ENCODE assay signal across 7 cellular contexts in the genomic region with DNA sequence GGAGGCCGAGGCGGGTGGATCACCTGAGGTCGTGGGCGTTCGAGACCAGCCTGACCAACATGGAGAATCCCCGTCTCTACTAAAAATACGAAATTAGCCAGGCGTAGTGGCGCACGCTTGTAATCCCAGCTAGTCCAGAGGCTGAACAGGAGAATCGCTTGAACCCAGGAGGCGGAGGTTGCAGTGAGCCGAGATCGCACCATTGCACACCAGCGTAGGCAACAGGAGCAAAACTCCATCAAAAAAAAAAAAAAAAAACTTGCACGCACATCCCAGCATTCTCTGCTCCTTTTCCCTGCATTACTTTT. TPM values are rescaled to one million over a fixed set of nuclear protein-coding genes. Genes with fewer than 3 reads are reported as not detected.
DNase-seq lines count a peak whose midpoint lies in the region; ATAC-seq and TF ChIP-seq lines count a peak whose summit lies in the region.

No MANE protein-coding gene starts in this region.

- 0 out of 2 replicates have a peak overlapping the region, but pooled peaks have one; percentile 43 for H3K4me2 ChIP-seq in GM23338

- ATAC-seq in GM23338 (no peak), T-helper 17 cell (no peak), GM18909 (IDR thresholded peaks at IDR 0.05; ENCODE audit: poor library complexity, unreplicated experiment) (no peak)

- peak overlapping the region; percentile 65; the same call in 1 of the 3 replicates for H3K4me3 Mint-ChIP-seq in GM23338
- H3K4me3 Mint-ChIP-seq in T-helper 17 cell, result no peak overlapping the region
- peak overlapping the region; percentile 56 to 84 (median 82) for H3K4me3 Mint-ChIP-seq in immature natural killer cell

- peaks cover 3% of the 10 kb centered on the region for H3F3A ChIP-seq in GM23338 (replicated peaks; ENCODE audit: low read depth)

- H3K27ac ChIP-seq in GM23338 (ENCODE audit: low read depth) (no peak overlapping the region), stomach (peak overlapping the region; percentile 96 to 100 (median 99))

- DNase-seq in GM23338 (ENCODE audit: low spot score), result no peak
- DNase-seq in T-helper 17 cell, result no peak
- no peak for DNase-seq in immature natural killer cell
- DNase-seq in stomach, result no peak
- DNase-seq in glomerular visceral epithelial cell (ENCODE audit: extremely low spot score), result no peak
- DNase-seq in GDM1 (lab: John Stamatoyannopoulos, UW), result no peak

- H3K9me2 ChIP-seq in GM23338 (ENCODE audit: insufficient read depth), result no peaks in the 10 kb centered on the region

- TF ChIP-seq POLR2A in stomach (IDR thresholded peaks at IDR 0.05), result no peak

- no peak for TF ChIP-seq CTCF in GM23338 (conservative IDR thresholded peaks at IDR 0.05; ENCODE audit: low read depth in 2 of 2)
- no peak for TF ChIP-seq CTCF in stomach (IDR thresholded peaks at IDR 0.05)

- intact Hi-C loops in stomach (cut with DNase I; ENCODE audit: low total_unique reads), result no loop called here

- peaks cover 2% of the 10 kb centered on the region; the same call in 2 of the 3 replicates for H3K36me3 Mint-ChIP-seq in GM23338 (ENCODE audit: low read depth)
- H3K36me3 Mint-ChIP-seq in T-helper 17 cell (ENCODE audit: low read depth), result no peaks in the 10 kb centered on the region
- no peaks in the 10 kb centered on the region for H3K36me3 Mint-ChIP-seq in immature natural killer cell

- H3K27me3 Mint-ChIP-seq in GM23338 (ENCODE audit: insufficient read depth, low read depth, poor library complexity) (peaks cover 15% of the 10 kb centered on the region), T-helper 17 cell (no peaks in the 10 kb centered on the region), immature natural killer cell (ENCODE audit: low read depth in 3 of 3) (peaks cover 0 to 3% (median 0%) of the 10 kb centered on the region in 3 donors)

- WGBS in stomach, 5 donors, result 97 to 99% (median 98%) methylated on average over 16 of the region's 16 CpGs

- H4K20me1 ChIP-seq in GM23338 (replicated peaks; ENCODE audit: insufficient read depth), result peaks cover 20% of the 10 kb centered on the region

- H3K9me3 ChIP-seq in T-helper 17 cell (ENCODE audit: control insufficient read depth, low read length, poor library complexity, severe bottlenecking), result no peaks in the 10 kb centered on the region
- H3K9me3 ChIP-seq in stomach, result no peaks in the 10 kb centered on the region

- no peak for TF ChIP-seq EP300 in stomach (IDR thresholded peaks at IDR 0.05)

- H3K4me1 ChIP-seq in GM23338 (ENCODE audit: insufficient read depth) (peaks cover 11% of the 10 kb centered on the region; the same call in 1 of the 2 replicates), stomach (peaks cover 34 to 42% (median 37%) of the 10 kb centered on the region in 4 donors)

- no peaks in the 10 kb centered on the region for H3K27me3 ChIP-seq in GM23338 (ENCODE audit: insufficient read depth)
- no peaks in the 10 kb centered on the region for H3K27me3 ChIP-seq in stomach

- no peak overlapping the region; the same call in 1 of the 2 replicates for H3K4me3 ChIP-seq in GM23338
- peak overlapping the region in 1 of 4 donors; percentile 79 for H3K4me3 ChIP-seq in stomach

- peaks cover 33% of the 10 kb centered on the region for H3K79me2 ChIP-seq in GM23338 (replicated peaks; ENCODE audit: insufficient read depth)

- no peaks in the 10 kb centered on the region for H3K36me3 ChIP-seq in GM23338 (ENCODE audit: insufficient read depth)
- peaks cover 0 to 3% (median 0%) of the 10 kb centered on the region in 4 donors for H3K36me3 ChIP-seq in stomach

- H3K9me3 Mint-ChIP-seq in GM23338 (peaks cover 11% of the 10 kb centered on the region), immature natural killer cell (no peaks in the 10 kb centered on the region)

- no peak overlapping the region for H3K27ac Mint-ChIP-seq in GM23338
- H3K27ac Mint-ChIP-seq in T-helper 17 cell, result peak overlapping the region; percentile 54
- H3K27ac Mint-ChIP-seq in immature natural killer cell, result peak overlapping the region in 5 of 6 donors; percentile 57 to 84 (median 79)

- H3K4me1 Mint-ChIP-seq in GM23338 (peaks cover 15% of the 10 kb centered on the region), T-helper 17 cell (peaks cover 17% of the 10 kb centered on the region), immature natural killer cell (peaks cover 27 to 36% of the 10 kb centered on the region in 2 donors)

- H2AFZ ChIP-seq in GM23338, result peak overlapping the region; percentile 83; the same call in 1 of the 2 replicates

TF ChIP-seq in GM23338, 12 proteins besides CTCF, POLR2A, EP300 and RAD21:
- no peak for TF ChIP-seq STAT1 (IDR thresholded peaks at IDR 0.05; ENCODE audit: unreplicated experiment)

RNA-seq across cellular contexts. Expression of a gene that starts 0.9 kb away (rescaled TPM):
- 20.4 and 24.4 TPM in 2 replicates for total RNA-seq in GM23338 (2014; rRNA removed; shearing (Covaris generic))
- 5.2 and 6.8 TPM in 2 replicates for polyA plus RNA-seq in GM23338 (2016; fragmentation: Nextera tagmentation; extraction: Ambion mirVana)
- 10 to 100 TPM; 30.7 to 32.8 TPM for total RNA-seq in T-helper 17 cell
- polyA plus RNA-seq in immature natural killer cell, result 10 to 100 TPM; 28.0 to 33.7 (median 29.8) TPM
- 10 to 100 TPM; 10.1 to 99.3 (median 53.5) TPM for total RNA-seq in stomach
- 10 to 100 TPM in 1 of 3 donors, 1 to 10 TPM in 2; 5.7 to 17.7 (median 8.0) TPM for polyA plus RNA-seq in stomach

RNA-seq across cellular contexts. Expression of a gene that starts 9.2 kb away (rescaled TPM):
- total RNA-seq in GM23338 (2014; rRNA removed; shearing (Covaris generic)), result 150 and 162 TPM in 2 replicates
- 129 and 138 TPM in 2 replicates for polyA plus RNA-seq in GM23338 (2016; fragmentation: Nextera tagmentation; extraction: Ambion mirVana)
- total RNA-seq in T-helper 17 cell, result 10 to 100 TPM; 29.1 to 36.9 TPM
- polyA plus RNA-seq in immature natural killer cell, result 10 to 100 TPM; 47.8 to 87.9 (median 62.6) TPM
- total RNA-seq in stomach, result 10 to 100 TPM; 22.2 to 83.8 (median 28.6) TPM
- polyA plus RNA-seq in stomach, result 10 to 100 TPM; 26.6 to 61.0 (median 32.0) TPM

RNA-seq across cellular contexts. Expression of a gene that starts 57.9 kb away (rescaled TPM):
- 61.1 and 63.2 TPM in 2 replicates for total RNA-seq in GM23338 (2014; rRNA removed; shearing (Covaris generic))
- polyA plus RNA-seq in GM23338 (2016; fragmentation: Nextera tagmentation; extraction: Ambion mirVana), result 239 and 262 TPM in 2 replicates
- total RNA-seq in T-helper 17 cell, result 1 to 10 TPM; 2.5 to 3.3 TPM
- 10 to 100 TPM; 63.6 to 85.2 (median 84.6) TPM for polyA plus RNA-seq in immature natural killer cell
- total RNA-seq in stomach, result 10 to 100 TPM in 3 of 5 donors, not detected in 2; 10.6 to 25.9 (median 21.0) TPM
- polyA plus RNA-seq in stomach, result 10 to 100 TPM; 51.2 to 75.0 (median 52.5) TPM
